8 cellular contexts compared by ENCODE assay signal in genomic region chr3:53161820-53162671, GRCh38. TPM values are rescaled to one million over a fixed set of nuclear protein-coding genes. Genes with fewer than 3 reads are reported as not detected.
A peak's percentile ranks its signal among the peaks of the same experiment; 100 is the strongest.
DNase-seq lines count a peak whose midpoint lies in the region; ATAC-seq and TF ChIP-seq lines count a peak whose summit lies in the region.

No MANE protein-coding gene starts in this region.

- H3K27ac ChIP-seq in BLaER1 (peak overlapping the region; percentile 87), RWPE2 (ENCODE audit: poor library complexity, severe bottlenecking) (peak overlapping the region; percentile 31), ascending aorta (peak overlapping the region; percentile 81 to 93), iPS-20b (ENCODE audit: low read length) (no peak overlapping the region)

- peaks cover 51% of the 10 kb centered on the region for H4K20me1 ChIP-seq in BLaER1

- ATAC-seq in GM21529 (IDR thresholded peaks at IDR 0.05; ENCODE audit: unreplicated experiment) (peak; percentile 34), RWPE2 (ENCODE audit: low read depth) (peak; percentile 8; the same call in 1 of the 3 replicates)

- DNase-seq in RWPE2 (ENCODE audit: low spot score) = no peak
- DNase-seq in ascending aorta (ENCODE audit: low spot score in 2 of 2) = peak in 1 of 2 donors; percentile 18
- DNase-seq in stimulated activated CD4-positive, alpha-beta T cell treated with anti-CD3 and anti-CD28 coated beads, Interleukin-1b, Interleukin-23, amount 100 ng/mL, for 48 hours = peak; percentile 47
- DNase-seq in NCI-H2107 (lab: John Stamatoyannopoulos, UW) = no peak
- DNase-seq in SKM-1 treated with dmso at 0.1 percent for 144 hours (lab: John Stamatoyannopoulos, UW; ENCODE audit: unreplicated experiment) = no peak

- intact Hi-C loops in ascending aorta (cut with DNase I) = loop anchor here (1.0 to 2.0 kb wide), 3 partner anchors 28 to 33 kb away; partner anchors contain the start of gene RFT1

- H3K4me1 ChIP-seq in BLaER1 (peaks cover 67% of the 10 kb centered on the region), RWPE2 (ENCODE audit: insufficient read depth, poor library complexity, severe bottlenecking) (peaks cover 12% of the 10 kb centered on the region), ascending aorta (peaks cover 11 to 32% of the 10 kb centered on the region in 2 donors), iPS-20b (ENCODE audit: insufficient read depth, low read length) (peaks cover 14% of the 10 kb centered on the region; the same call in 1 of the 2 replicates)

- no peaks in the 10 kb centered on the region for H3K9me3 ChIP-seq in BLaER1
- no peaks in the 10 kb centered on the region for H3K9me3 ChIP-seq in RWPE2 (ENCODE audit: severe bottlenecking)
- H3K9me3 ChIP-seq in ascending aorta = no peaks in the 10 kb centered on the region
- no peaks in the 10 kb centered on the region for H3K9me3 ChIP-seq in iPS-20b (ENCODE audit: insufficient read depth, low read depth, low read length)

- TF ChIP-seq CTCF in RWPE2 (IDR thresholded peaks at IDR 0.05; ENCODE audit: poor library complexity, severe bottlenecking) (no peak), ascending aorta (IDR thresholded peaks at IDR 0.05) (no peak)

- peaks cover 28% of the 10 kb centered on the region for H3K36me3 ChIP-seq in BLaER1
- H3K36me3 ChIP-seq in RWPE2 (ENCODE audit: low read depth) = no peaks in the 10 kb centered on the region
- no peaks in the 10 kb centered on the region for H3K36me3 ChIP-seq in ascending aorta
- H3K36me3 ChIP-seq in iPS-20b (ENCODE audit: insufficient read depth, low read depth, low read length) = no peaks in the 10 kb centered on the region

- H3K9ac ChIP-seq in BLaER1 (peak overlapping the region; percentile 94), iPS-20b (ENCODE audit: low read depth, low read length) (no peak overlapping the region)

- H3K4me3 ChIP-seq in BLaER1 (peak overlapping the region; percentile 100), RWPE2 (ENCODE audit: severe bottlenecking) (peak overlapping the region; percentile 99), ascending aorta (peak overlapping the region; percentile 88 to 90), iPS-20b (ENCODE audit: low read length) (peak overlapping the region; percentile 76)

- peak overlapping the region; percentile 94 for H3K4me2 ChIP-seq in BLaER1

- H3K27me3 ChIP-seq in BLaER1 (peaks cover 11% of the 10 kb centered on the region; the same call in 1 of the 2 replicates), RWPE2 (ENCODE audit: insufficient read depth, poor library complexity, severe bottlenecking) (no peaks in the 10 kb centered on the region), ascending aorta (no peaks in the 10 kb centered on the region), iPS-20b (ENCODE audit: insufficient read depth, low read length) (peaks cover 34% of the 10 kb centered on the region)

RNA-seq across cellular contexts. Expression of gene PRKCD, which starts 1.0 kb away (rescaled TPM):
- 36.3 TPM for total RNA-seq in ascending aorta

RNA-seq across cellular contexts. Expression of gene RFT1, which starts 31.8 kb away (rescaled TPM):
- total RNA-seq in ascending aorta = 12.1 TPM
